ENCODE assay signal across 23 cellular contexts in genomic region chr4:154526151-154526550, GRCh38.
DNase-seq lines count a peak whose midpoint lies in the region; ATAC-seq and TF ChIP-seq lines count a peak whose summit lies in the region.
"Had no signal": no experiment of that assay in that cellular context is flagged by ENCODE, and none has a peak within 500 bp of the region (broad histone marks: within the 10 kb centered on the region; RNA-seq: fewer than 3 reads in every experiment).

No MANE protein-coding gene starts in this region.

- no peaks in the 10 kb centered on the region for H3K27me3 ChIP-seq in MM.1S (replicated peaks; ENCODE audit: insufficient read depth, low read length)
- H3K27me3 ChIP-seq: neural progenitor cell, SJCRH30 had no signal

- H3K9me2 ChIP-seq in MM.1S (replicated peaks; ENCODE audit: insufficient read depth, low read length) = no peaks in the 10 kb centered on the region

- H3K4me2 ChIP-seq in MM.1S (ENCODE audit: low read depth, low read length) = peak overlapping the region; percentile 25; the same call in 1 of the 2 replicates
- H3K4me2 ChIP-seq: neural progenitor cell had no signal

- no peaks in the 10 kb centered on the region for H3K9me3 ChIP-seq in MM.1S (replicated peaks; ENCODE audit: insufficient read depth, low read length)
- H3K9me3 ChIP-seq: gastroesophageal sphincter, SJCRH30, tibial artery had no signal

- H3F3A ChIP-seq in MM.1S (ENCODE audit: insufficient read depth, low read length) = no peaks in the 10 kb centered on the region

- TF ChIP-seq CTCF in MM.1S (IDR thresholded peaks at IDR 0.05; ENCODE audit: low read length) = no peak

- H3K4me3 ChIP-seq in MM.1S (ENCODE audit: low read length) = no peak overlapping the region
- H3K4me3 ChIP-seq: gastroesophageal sphincter, neural progenitor cell, SJCRH30, tibial artery had no signal

- no peaks in the 10 kb centered on the region for H3K79me2 ChIP-seq in MM.1S (ENCODE audit: low read length)

- DNase-seq in MM.1S (peak; percentile 38), RPMI8226 (peak; percentile 3), GM03348 (ENCODE audit: low spot score) (no peak), HuH-7 (ENCODE audit: low spot score) (no peak), NCI-H510A (lab: John Stamatoyannopoulos, UW) (no peak)
- DNase-seq: activated B cell treated with CpG ODN at 0.5 μM for 24 hours; activated T-cell treated with anti-CD3 and anti-CD28 coated beads, Interleukin-2, amount 50 U/mL, for 48 hours; CD8-positive, alpha-beta memory T cell; cerebellar nuclear complex; DMS53; NCI-H1930; OCI-M1; SJCRH30; stimulated activated CD4-positive, alpha-beta T cell treated with anti-CD3 and anti-CD28 coated beads, Interleukin-2, amount 100 ng/mL, for 24 hours; stimulated activated naive CD8-positive, alpha-beta T cell treated with anti-CD3 and anti-CD28 coated beads, Interleukin-15, Interleukin-2, amounts not matched to agents 100 U/mL and 50 U/mL, for 24 hours; T-helper 17 cell; tibial artery had no signal

- no peaks in the 10 kb centered on the region for H4K20me1 ChIP-seq in MM.1S (ENCODE audit: insufficient read depth, low read length)

- H3K36me3 ChIP-seq in MM.1S (replicated peaks; ENCODE audit: insufficient read depth, low read length) = no peaks in the 10 kb centered on the region
- H3K36me3 ChIP-seq: gastroesophageal sphincter, neural progenitor cell, SJCRH30, tibial artery had no signal

- peaks cover 6% of the 10 kb centered on the region; the same call in 1 of the 2 replicates for H3K4me1 ChIP-seq in MM.1S (ENCODE audit: low read length)
- H3K4me1 ChIP-seq: neural progenitor cell, SJCRH30, tibial artery had no signal

- H3K9ac ChIP-seq in MM.1S (ENCODE audit: low read length) = no peak overlapping the region
- H3K9ac ChIP-seq: neural progenitor cell had no signal

- no peak overlapping the region for H2AFZ ChIP-seq in MM.1S (ENCODE audit: low read length)
- H2AFZ ChIP-seq: neural progenitor cell had no signal

- H3K27ac ChIP-seq in MM.1S (ENCODE audit: low read length) = no peak overlapping the region
- H3K27ac ChIP-seq: gastroesophageal sphincter, neural progenitor cell, SJCRH30, tibial artery had no signal

- ATAC-seq in GM18519 (IDR thresholded peaks at IDR 0.05; ENCODE audit: low FRiP score, unreplicated experiment) (peak; percentile 58), GM21529 (IDR thresholded peaks at IDR 0.05; ENCODE audit: unreplicated experiment) (peak; percentile 76), HG03354 (IDR thresholded peaks at IDR 0.05; ENCODE audit: poor library complexity, severe bottlenecking, unreplicated experiment) (no peak)
- ATAC-seq: esophagus mucosa; gastroesophageal sphincter; stimulated activated naive CD8-positive, alpha-beta T cell treated with anti-CD3 and anti-CD28 coated beads, Interleukin-15, Interleukin-2, amounts not matched to agents 100 U/mL and 50 U/mL, for 24 hours; T-helper 17 cell had no signal

Comparison
In these comparisons a context has a peak if more than half of its experiments do, and no peak if none do; other contexts are left out.
1. DNase-seq: peak in MM.1S (single experiment) and RPMI8226 (single experiment); none in GM03348 (single experiment), HuH-7 (single experiment) and NCI-H510A (single experiment).